Comparison of ENCODE assay signal across 1 cellular context in genomic region chr7:69232445-69233376, GRCh38.
A peak's percentile ranks its signal among the peaks of the same experiment; 100 is the strongest.
TF ChIP-seq lines count a peak whose summit lies in the region.

No MANE protein-coding gene starts in this region.

TF ChIP-seq in HEK293, 187 proteins besides CTCF, POLR2A, EP300 and RAD21 (continued from another document and continues in another):
- TF ChIP-seq, protein P1, sequence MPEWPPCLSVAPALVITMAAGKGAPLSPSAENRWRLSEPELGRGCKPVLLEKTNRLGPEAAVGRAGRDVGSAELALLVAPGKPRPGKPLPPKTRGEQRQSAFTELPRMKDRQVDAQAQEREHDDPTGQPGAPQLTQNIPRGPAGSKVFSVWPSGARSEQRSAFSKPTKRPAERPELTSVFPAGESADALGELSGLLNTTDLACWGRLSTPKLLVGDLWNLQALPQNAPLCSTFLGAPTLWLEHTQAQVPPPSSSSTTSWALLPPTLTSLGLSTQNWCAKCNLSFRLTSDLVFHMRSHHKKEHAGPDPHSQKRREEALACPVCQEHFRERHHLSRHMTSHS (tag by site-specific recombination; IDR thresholded peaks at IDR 0.05), result peak; percentile 95
- no peak for TF ChIP-seq ZNF610 (tag by site-specific recombination; IDR thresholded peaks at IDR 0.05; ENCODE audit: borderline replicate concordance)
- TF ChIP-seq, protein P2, sequence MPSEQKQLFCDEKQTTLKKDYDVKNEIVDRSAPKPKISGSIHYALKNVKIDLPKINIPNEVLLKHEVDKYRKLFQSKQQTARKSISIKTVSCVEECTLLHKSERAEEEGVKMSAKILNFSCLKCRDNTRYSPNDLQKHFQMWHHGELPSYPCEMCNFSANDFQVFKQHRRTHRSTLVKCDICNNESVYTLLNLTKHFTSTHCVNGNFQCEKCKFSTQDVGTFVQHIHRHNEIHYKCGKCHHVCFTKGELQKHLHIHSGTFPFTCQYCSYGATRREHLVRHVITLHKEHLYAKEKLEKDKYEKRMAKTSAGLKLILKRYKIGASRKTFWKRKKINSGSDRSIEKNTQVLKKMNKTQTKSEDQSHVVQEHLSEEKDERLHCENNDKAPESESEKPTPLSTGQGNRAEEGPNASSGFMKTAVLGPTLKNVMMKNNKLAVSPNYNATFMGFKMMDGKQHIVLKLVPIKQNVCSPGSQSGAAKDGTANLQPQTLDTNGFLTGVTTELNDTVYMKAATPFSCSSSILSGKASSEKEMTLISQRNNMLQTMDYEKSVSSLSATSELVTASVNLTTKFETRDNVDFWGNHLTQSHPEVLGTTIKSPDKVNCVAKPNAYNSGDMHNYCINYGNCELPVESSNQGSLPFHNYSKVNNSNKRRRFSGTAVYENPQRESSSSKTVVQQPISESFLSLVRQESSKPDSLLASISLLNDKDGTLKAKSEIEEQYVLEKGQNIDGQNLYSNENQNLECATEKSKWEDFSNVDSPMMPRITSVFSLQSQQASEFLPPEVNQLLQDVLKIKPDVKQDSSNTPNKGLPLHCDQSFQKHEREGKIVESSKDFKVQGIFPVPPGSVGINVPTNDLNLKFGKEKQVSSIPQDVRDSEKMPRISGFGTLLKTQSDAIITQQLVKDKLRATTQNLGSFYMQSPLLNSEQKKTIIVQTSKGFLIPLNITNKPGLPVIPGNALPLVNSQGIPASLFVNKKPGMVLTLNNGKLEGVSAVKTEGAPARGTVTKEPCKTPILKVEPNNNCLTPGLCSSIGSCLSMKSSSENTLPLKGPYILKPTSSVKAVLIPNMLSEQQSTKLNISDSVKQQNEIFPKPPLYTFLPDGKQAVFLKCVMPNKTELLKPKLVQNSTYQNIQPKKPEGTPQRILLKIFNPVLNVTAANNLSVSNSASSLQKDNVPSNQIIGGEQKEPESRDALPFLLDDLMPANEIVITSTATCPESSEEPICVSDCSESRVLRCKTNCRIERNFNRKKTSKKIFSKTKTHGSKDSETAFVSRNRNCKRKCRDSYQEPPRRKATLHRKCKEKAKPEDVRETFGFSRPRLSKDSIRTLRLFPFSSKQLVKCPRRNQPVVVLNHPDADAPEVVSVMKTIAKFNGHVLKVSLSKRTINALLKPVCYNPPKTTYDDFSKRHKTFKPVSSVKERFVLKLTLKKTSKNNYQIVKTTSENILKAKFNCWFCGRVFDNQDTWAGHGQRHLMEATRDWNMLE (tag by site-specific recombination; conservative IDR thresholded peaks at IDR 0.05; ENCODE audit: low read depth), result no peak
- no peak for TF ChIP-seq ZNF202 (tag by site-specific recombination; IDR thresholded peaks at IDR 0.05; ENCODE audit: borderline replicate concordance)
- TF ChIP-seq ZNF140 (tag by site-specific recombination; IDR thresholded peaks at IDR 0.05), result no peak
- no peak for TF ChIP-seq YY2 (tag by site-specific recombination; IDR thresholded peaks at IDR 0.05)
- TF ChIP-seq, protein P3, sequence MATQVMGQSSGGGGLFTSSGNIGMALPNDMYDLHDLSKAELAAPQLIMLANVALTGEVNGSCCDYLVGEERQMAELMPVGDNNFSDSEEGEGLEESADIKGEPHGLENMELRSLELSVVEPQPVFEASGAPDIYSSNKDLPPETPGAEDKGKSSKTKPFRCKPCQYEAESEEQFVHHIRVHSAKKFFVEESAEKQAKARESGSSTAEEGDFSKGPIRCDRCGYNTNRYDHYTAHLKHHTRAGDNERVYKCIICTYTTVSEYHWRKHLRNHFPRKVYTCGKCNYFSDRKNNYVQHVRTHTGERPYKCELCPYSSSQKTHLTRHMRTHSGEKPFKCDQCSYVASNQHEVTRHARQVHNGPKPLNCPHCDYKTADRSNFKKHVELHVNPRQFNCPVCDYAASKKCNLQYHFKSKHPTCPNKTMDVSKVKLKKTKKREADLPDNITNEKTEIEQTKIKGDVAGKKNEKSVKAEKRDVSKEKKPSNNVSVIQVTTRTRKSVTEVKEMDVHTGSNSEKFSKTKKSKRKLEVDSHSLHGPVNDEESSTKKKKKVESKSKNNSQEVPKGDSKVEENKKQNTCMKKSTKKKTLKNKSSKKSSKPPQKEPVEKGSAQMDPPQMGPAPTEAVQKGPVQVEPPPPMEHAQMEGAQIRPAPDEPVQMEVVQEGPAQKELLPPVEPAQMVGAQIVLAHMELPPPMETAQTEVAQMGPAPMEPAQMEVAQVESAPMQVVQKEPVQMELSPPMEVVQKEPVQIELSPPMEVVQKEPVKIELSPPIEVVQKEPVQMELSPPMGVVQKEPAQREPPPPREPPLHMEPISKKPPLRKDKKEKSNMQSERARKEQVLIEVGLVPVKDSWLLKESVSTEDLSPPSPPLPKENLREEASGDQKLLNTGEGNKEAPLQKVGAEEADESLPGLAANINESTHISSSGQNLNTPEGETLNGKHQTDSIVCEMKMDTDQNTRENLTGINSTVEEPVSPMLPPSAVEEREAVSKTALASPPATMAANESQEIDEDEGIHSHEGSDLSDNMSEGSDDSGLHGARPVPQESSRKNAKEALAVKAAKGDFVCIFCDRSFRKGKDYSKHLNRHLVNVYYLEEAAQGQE (tag by site-specific recombination; IDR thresholded peaks at IDR 0.05), result no peak
- TF ChIP-seq ZNF837 (tag by site-specific recombination; IDR thresholded peaks at IDR 0.05), result no peak
- TF ChIP-seq ZNF600 (tag by site-specific recombination; IDR thresholded peaks at IDR 0.05), result no peak
- TF ChIP-seq ZNF24 (tag by site-specific recombination; IDR thresholded peaks at IDR 0.05), result peak; percentile 93
- no peak for TF ChIP-seq ZFP37 (tag by site-specific recombination; IDR thresholded peaks at IDR 0.05)
- TF ChIP-seq BCL6B (tag by site-specific recombination; IDR thresholded peaks at IDR 0.05), result peak; percentile 65; the same call in 1 of the 2 replicates
- peak; percentile 82 for TF ChIP-seq ZSCAN16 (tag by site-specific recombination; IDR thresholded peaks at IDR 0.05)
- no peak for TF ChIP-seq ZNF221 (tag by site-specific recombination; IDR thresholded peaks at IDR 0.05; ENCODE audit: borderline replicate concordance)
- TF ChIP-seq ZNF76 (tag by site-specific recombination; IDR thresholded peaks at IDR 0.05; ENCODE audit: borderline replicate concordance, low read depth), result no peak
- no peak for TF ChIP-seq ZNF211 (tag by site-specific recombination; IDR thresholded peaks at IDR 0.05; ENCODE audit: low read depth)
- TF ChIP-seq ZNF341 (tag by site-specific recombination; IDR thresholded peaks at IDR 0.05; ENCODE audit: low read depth), result no peak
- TF ChIP-seq ZNF629 (tag by site-specific recombination; IDR thresholded peaks at IDR 0.05), result peak; percentile 50
- TF ChIP-seq ZNF639 (tag by site-specific recombination; IDR thresholded peaks at IDR 0.05), result 0 out of 2 replicates have a peak, but pooled peaks have one; percentile 22
- TF ChIP-seq, protein P4, sequence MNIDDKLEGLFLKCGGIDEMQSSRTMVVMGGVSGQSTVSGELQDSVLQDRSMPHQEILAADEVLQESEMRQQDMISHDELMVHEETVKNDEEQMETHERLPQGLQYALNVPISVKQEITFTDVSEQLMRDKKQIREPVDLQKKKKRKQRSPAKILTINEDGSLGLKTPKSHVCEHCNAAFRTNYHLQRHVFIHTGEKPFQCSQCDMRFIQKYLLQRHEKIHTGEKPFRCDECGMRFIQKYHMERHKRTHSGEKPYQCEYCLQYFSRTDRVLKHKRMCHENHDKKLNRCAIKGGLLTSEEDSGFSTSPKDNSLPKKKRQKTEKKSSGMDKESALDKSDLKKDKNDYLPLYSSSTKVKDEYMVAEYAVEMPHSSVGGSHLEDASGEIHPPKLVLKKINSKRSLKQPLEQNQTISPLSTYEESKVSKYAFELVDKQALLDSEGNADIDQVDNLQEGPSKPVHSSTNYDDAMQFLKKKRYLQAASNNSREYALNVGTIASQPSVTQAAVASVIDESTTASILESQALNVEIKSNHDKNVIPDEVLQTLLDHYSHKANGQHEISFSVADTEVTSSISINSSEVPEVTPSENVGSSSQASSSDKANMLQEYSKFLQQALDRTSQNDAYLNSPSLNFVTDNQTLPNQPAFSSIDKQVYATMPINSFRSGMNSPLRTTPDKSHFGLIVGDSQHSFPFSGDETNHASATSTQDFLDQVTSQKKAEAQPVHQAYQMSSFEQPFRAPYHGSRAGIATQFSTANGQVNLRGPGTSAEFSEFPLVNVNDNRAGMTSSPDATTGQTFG (tag by site-specific recombination; IDR thresholded peaks at IDR 0.05; ENCODE audit: borderline replicate concordance), result no peak
- TF ChIP-seq ZBTB7A (tag by site-specific recombination; IDR thresholded peaks at IDR 0.05; ENCODE audit: low read depth), result no peak
- TF ChIP-seq ZNF394 (tag by site-specific recombination; IDR thresholded peaks at IDR 0.05; ENCODE audit: borderline replicate concordance), result no peak
- TF ChIP-seq ZNF549 (tag by site-specific recombination; IDR thresholded peaks at IDR 0.05), result no peak
- TF ChIP-seq ZBTB8A (tag by site-specific recombination; IDR thresholded peaks at IDR 0.05), result peak; percentile 77
- no peak for TF ChIP-seq ZNF157 (tag by site-specific recombination; IDR thresholded peaks at IDR 0.05)
- no peak for TF ChIP-seq ZNF366 (tag by site-specific recombination; conservative IDR thresholded peaks at IDR 0.05)
- no peak for TF ChIP-seq ZNF16 (tag by site-specific recombination; IDR thresholded peaks at IDR 0.05; ENCODE audit: low read depth)
- TF ChIP-seq ZNF423 (tag by site-specific recombination; IDR thresholded peaks at IDR 0.05), result 0 out of 2 replicates have a peak, but pooled peaks have one; percentile 34
- TF ChIP-seq ZNF530 (tag by site-specific recombination; IDR thresholded peaks at IDR 0.05; ENCODE audit: low read depth), result no peak
- peak; percentile 27; the same call in 1 of the 2 replicates for TF ChIP-seq PRDM10 (tag by site-specific recombination; IDR thresholded peaks at IDR 0.05)
- TF ChIP-seq ZFHX2 (tag by site-specific recombination; conservative IDR thresholded peaks at IDR 0.05), result no peak
- TF ChIP-seq ZNF596 (tag by site-specific recombination; IDR thresholded peaks at IDR 0.05), result peak; percentile 30; the same call in 1 of the 2 replicates
- no peak for TF ChIP-seq ZNF311 (tag by site-specific recombination; IDR thresholded peaks at IDR 0.05; ENCODE audit: borderline replicate concordance)
- TF ChIP-seq GLI2 (tag by site-specific recombination; IDR thresholded peaks at IDR 0.05; ENCODE audit: borderline replicate concordance, low read depth), result peak; percentile 76; the same call in 1 of the 2 replicates
- TF ChIP-seq ZNF658 (tag by site-specific recombination; IDR thresholded peaks at IDR 0.05), result no peak
- TF ChIP-seq ZNF792 (tag by site-specific recombination; IDR thresholded peaks at IDR 0.05), result no peak
- 0 out of 2 replicates have a peak, but pooled peaks have one; percentile 20 for TF ChIP-seq KLF17 (tag by site-specific recombination; IDR thresholded peaks at IDR 0.05)
- TF ChIP-seq ZNF239 (tag by site-specific recombination; IDR thresholded peaks at IDR 0.05), result no peak
- TF ChIP-seq REPIN1 (tag by site-specific recombination; IDR thresholded peaks at IDR 0.05; ENCODE audit: low read depth), result no peak
- TF ChIP-seq SETDB1 (IDR thresholded peaks at IDR 0.05; ENCODE audit: insufficient read length, low read length), result no peak
- TF ChIP-seq ZNF324 (tag by site-specific recombination; IDR thresholded peaks at IDR 0.05), result peak; percentile 25; the same call in 1 of the 2 replicates
- TF ChIP-seq YY1 (tag by site-specific recombination; IDR thresholded peaks at IDR 0.05), result peak; percentile 32; the same call in 1 of the 2 replicates
- no peak for TF ChIP-seq ZNF416 (tag by site-specific recombination; IDR thresholded peaks at IDR 0.05)
- peak; percentile 50; the same call in 1 of the 2 replicates for TF ChIP-seq ZNF2 (tag by site-specific recombination; IDR thresholded peaks at IDR 0.05)
- TF ChIP-seq ZNF501 (tag by site-specific recombination; IDR thresholded peaks at IDR 0.05), result no peak
